Comparison of ENCODE assay signal across 7 cellular contexts in genomic region chr7:147428075-147428474, GRCh38.
"Had no signal": no experiment of that assay in that cellular context is flagged by ENCODE, and none has a peak within 500 bp of the region (broad histone marks: within the 10 kb centered on the region; RNA-seq: fewer than 3 reads in every experiment).

No MANE protein-coding gene starts in this region.

- H3K4me3 Mint-ChIP-seq: IgD-negative memory B cell had no signal

- H3K36me3 Mint-ChIP-seq: IgD-negative memory B cell had no signal

- ATAC-seq: HepG2, K562 had no signal

- H3K4me3 ChIP-seq: K562 had no signal

- H3K4me1 Mint-ChIP-seq: IgD-negative memory B cell had no signal

- FAIRE-seq: HepG2, HTR-8/SVneo had no signal

- DNase-seq: IMR-90, KBM-7 had no signal

- H3K27me3 Mint-ChIP-seq: IgD-negative memory B cell had no signal

- H3K27ac ChIP-seq: HL-60 had no signal

- H3K27ac Mint-ChIP-seq: IgD-negative memory B cell had no signal
